8 cellular contexts compared by ENCODE assay signal in the genomic region with DNA sequence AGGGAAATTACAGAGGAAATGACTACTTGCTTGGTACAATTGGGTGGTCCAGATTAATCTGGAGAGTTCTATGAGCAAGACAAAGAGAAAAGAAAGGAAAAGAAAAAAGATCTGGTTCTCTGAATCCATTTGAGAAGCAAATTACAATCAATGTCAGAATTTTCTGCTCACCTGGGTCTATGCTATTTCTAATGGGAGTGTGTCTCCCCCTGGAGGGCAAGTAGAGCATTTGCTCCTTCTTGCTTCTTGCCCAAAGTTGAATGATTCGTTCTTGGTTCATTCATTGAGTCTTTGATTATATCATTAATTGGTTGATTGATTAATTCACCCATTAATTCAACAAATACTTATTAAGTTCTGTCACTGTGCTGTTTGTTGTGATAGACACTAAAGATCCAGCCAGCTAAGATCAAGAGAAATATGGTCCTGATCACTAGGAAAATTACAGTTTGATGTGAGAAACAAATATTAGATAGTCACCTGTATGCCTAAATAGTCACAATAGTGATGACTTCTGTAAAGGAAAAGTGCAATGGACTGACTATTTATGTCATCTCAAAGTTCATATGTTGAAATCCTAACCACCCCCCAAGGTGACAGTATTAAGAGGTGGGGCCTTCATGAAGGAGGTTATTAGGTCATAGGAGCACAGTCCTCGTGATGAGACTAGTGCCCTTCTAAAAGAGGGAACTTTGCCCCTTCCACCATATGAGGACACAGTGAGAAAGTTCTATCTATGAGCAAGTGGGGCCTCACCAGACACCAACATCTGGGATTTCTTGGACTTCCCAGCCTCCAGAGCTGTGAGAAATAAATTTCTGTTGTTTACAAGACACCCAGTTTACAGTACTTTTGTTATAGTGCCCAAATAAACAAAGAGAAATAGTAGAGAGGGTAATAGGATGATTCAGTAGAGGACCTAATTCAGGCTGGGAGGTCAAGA. TPM values are rescaled to one million over a fixed set of nuclear protein-coding genes. Genes with fewer than 3 reads are reported as not detected.
DNase-seq lines count a peak whose midpoint lies in the region; ATAC-seq, FAIRE-seq and TF ChIP-seq lines count a peak whose summit lies in the region.

No MANE protein-coding gene starts in this region.

- peaks cover 4% of the 10 kb centered on the region for H3K27me3 ChIP-seq in lower lobe of right lung (ENCODE audit: low read depth)

- peak; percentile 35 for FAIRE-seq in urothelium cell line (lab: Jason Lieb, UNC)

- no peaks in the 10 kb centered on the region for H3K36me3 ChIP-seq in lower lobe of right lung

- TF ChIP-seq CTCF in GM12865 (IDR thresholded peaks at IDR 0.05; ENCODE audit: insufficient read depth, low read depth, low read length, missing control alignments) (peak; percentile 89), coronary artery (IDR thresholded peaks at IDR 0.05) (peak; percentile 82), lower lobe of right lung (IDR thresholded peaks at IDR 0.05) (peak; percentile 93)

- ATAC-seq in lower lobe of right lung, result peak; percentile 72 to 73

- no peak overlapping the region for H3K27ac ChIP-seq in coronary artery
- no peak overlapping the region for H3K27ac ChIP-seq in lower lobe of right lung

- no peaks in the 10 kb centered on the region for H3K4me1 ChIP-seq in lower lobe of right lung

- intact Hi-C loops in lower lobe of right lung (cut with DNase I), result no loop called here

- no peak overlapping the region for H3K4me3 ChIP-seq in GM12865 (ENCODE audit: low read depth, low read length)
- no peak overlapping the region for H3K4me3 ChIP-seq in coronary artery
- no peak overlapping the region for H3K4me3 ChIP-seq in lower lobe of right lung

- H3K9me3 ChIP-seq in lower lobe of right lung, result no peaks in the 10 kb centered on the region

- peak; percentile 50 for DNase-seq in AG08396 (ENCODE audit: low spot score)
- DNase-seq in GM12865 (ENCODE audit: low read depth), result peak; percentile 82
- DNase-seq in NCI-H1105 (lab: John Stamatoyannopoulos, UW), result peak; percentile 62
- peak; percentile 32 for DNase-seq in T-helper 9 cell
- DNase-seq in coronary artery (ENCODE audit: low spot score), result no peak
- no peak for DNase-seq in lower lobe of right lung
- peak; percentile 53 for DNase-seq in urothelium cell line (ENCODE audit: low spot score)
- no peak for DNase-seq in cerebellar nuclear complex (lab: John Stamatoyannopoulos, UW)

RNA-seq across cellular contexts. Expression of gene ASB8, which starts 8.0 kb away (rescaled TPM):
- total RNA-seq in lower lobe of right lung, result 40.9 TPM

RNA-seq across cellular contexts. Expression of gene CCDC184, which starts 18.1 kb away (rescaled TPM):
- 1.0 TPM for total RNA-seq in lower lobe of right lung

RNA-seq across cellular contexts. Expression of gene OR10AD1, which starts 37.7 kb away (rescaled TPM):
- not detected for total RNA-seq in lower lobe of right lung

RNA-seq across cellular contexts. Expression of gene PFKM, which starts 46.2 kb away (rescaled TPM):
- total RNA-seq in lower lobe of right lung, result 39.1 TPM

RNA-seq across cellular contexts. Expression of gene SENP1, which starts 59.5 kb away (rescaled TPM):
- total RNA-seq in lower lobe of right lung, result 17.2 TPM

Comparison
In these comparisons a context has a peak if more than half of its experiments do, and no peak if none do; other contexts are left out.
1. DNase-seq: peak in AG08396 (single experiment), GM12865 (single experiment), NCI-H1105 (single experiment), T-helper 9 cell (single experiment) and urothelium cell line (single experiment); none in coronary artery (single experiment), lower lobe of right lung (single experiment) and cerebellar nuclear complex (0 of 2).
2. Peak in every context shown above with its lines, with median percentiles within 50 percentile points of each other: CTCF ChIP-seq.